Comparison of ENCODE assay signal across 1 cellular context in genomic region chr20:22999756-23000155, GRCh38.
A peak's percentile ranks its signal among the peaks of the same experiment; 100 is the strongest.
TF ChIP-seq lines count a peak whose summit lies in the region.

No MANE protein-coding gene starts in this region.

TF ChIP-seq in A549, 52 proteins besides CTCF, POLR2A, EP300 and RAD21 (continued from another document):
- TF ChIP-seq HOXB13 (CRISPR knock-in tag; IDR thresholded peaks at IDR 0.05; ENCODE audit: low read depth), result 0 out of 2 replicates have a peak, but pooled peaks have one; percentile 35
- no peak for TF ChIP-seq CBX8 (IDR thresholded peaks at IDR 0.05)
- peak; percentile 63; the same call in 1 of the 3 replicates for TF ChIP-seq BCL3 (IDR thresholded peaks at IDR 0.05)
- peak; percentile 60 for TF ChIP-seq FOSL2 (IDR thresholded peaks at IDR 0.05)
- peak; percentile 50 for TF ChIP-seq FOSL2 (CRISPR knock-in tag; IDR thresholded peaks at IDR 0.05)
- no peak for TF ChIP-seq NFE2L2 (conservative IDR thresholded peaks at IDR 0.05; ENCODE audit: low read length)
